Comparison of ENCODE assay signal across 9 cellular contexts in genomic region chr3:57007513-57008415, GRCh38. TPM values are rescaled to one million over a fixed set of nuclear protein-coding genes. Genes with fewer than 3 reads are reported as not detected.
DNase-seq lines count a peak whose midpoint lies in the region; ATAC-seq, FAIRE-seq and TF ChIP-seq lines count a peak whose summit lies in the region.
"Had no signal": no experiment of that assay in that cellular context is flagged by ENCODE, and none has a peak within 500 bp of the region (broad histone marks: within the 10 kb centered on the region; RNA-seq: fewer than 3 reads in every experiment).

No MANE protein-coding gene starts in this region.

- H3K9ac ChIP-seq in adipocyte (ENCODE audit: low read length) (peak overlapping the region; percentile 85), keratinocyte (ENCODE audit: control insufficient read depth, extremely low read depth, insufficient read depth, low read length) (peak overlapping the region; percentile 64)

- H3K79me2 ChIP-seq in keratinocyte (ENCODE audit: control insufficient read depth, insufficient read depth, low read length), result no peaks in the 10 kb centered on the region

- no peaks in the 10 kb centered on the region for H3K36me3 ChIP-seq in adipocyte (ENCODE audit: control insufficient read depth, insufficient read depth, low read length, severe bottlenecking)
- H3K36me3 ChIP-seq in keratinocyte (ENCODE audit: control insufficient read depth in 2 of 2, extremely low read depth in 1 of 2, insufficient read depth in 2 of 2, low read length in 2 of 2), result no peaks in the 10 kb centered on the region

- dilution Hi-C loops in keratinocyte (cut with MboI; ENCODE audit: extremely low pct_ligation_motif_present, low sequenced_read_pairs), result no loop called here

- H3K27me3 ChIP-seq in adipocyte (replicated peaks; ENCODE audit: control insufficient read depth, insufficient read depth, low read length) (no peaks in the 10 kb centered on the region), keratinocyte (ENCODE audit: control insufficient read depth, extremely low read depth, insufficient read depth, low read length) (no peaks in the 10 kb centered on the region)

- CTCF ChIA-PET in activated CD4-positive, alpha-beta T cell treated with anti-CD3 and anti-CD28 coated beads for 36 hours (lab: Charles Lee), result interaction anchor here (0.5 to 6.2 kb wide), 5 partner anchors 12 to 48 kb away, joined by 3 to 30 read pairs (median 4); no protein-coding TSS in a partner anchor

- peak; percentile 83 for ATAC-seq in activated CD4-positive, alpha-beta T cell treated with anti-CD3 and anti-CD28 coated beads for 36 hours
- ATAC-seq in stimulated activated effector memory CD8-positive, alpha-beta T cell treated with anti-CD3 and anti-CD28 coated beads, Interleukin-12 subunit alpha, Interleukin-12 subunit beta, amount 100 ng/mL, for 72 hours, result peak; percentile 66
- no peak for ATAC-seq in GM18517 (IDR thresholded peaks at IDR 0.05; ENCODE audit: unreplicated experiment)

- peak; percentile 80 for FAIRE-seq in keratinocyte (lab: Jason Lieb, UNC)

- peaks cover 4% of the 10 kb centered on the region for H3K9me3 ChIP-seq in adipocyte (ENCODE audit: control insufficient read depth, low read length)
- no peaks in the 10 kb centered on the region for H3K9me3 ChIP-seq in keratinocyte (ENCODE audit: control insufficient read depth, low read depth, low read length)

- intact Hi-C loops in activated CD4-positive, alpha-beta T cell treated with anti-CD3 and anti-CD28 coated beads for 36 hours (cut with DNase I, micrococcal nuclease), result no loop called here

- peak overlapping the region; percentile 1 for H2AFZ ChIP-seq in keratinocyte (ENCODE audit: control insufficient read depth, low read length)

- H3K27ac ChIP-seq in keratinocyte (ENCODE audit: control insufficient read depth, insufficient read depth, low read length), result peak overlapping the region; percentile 95

- H3K27ac Mint-ChIP-seq in activated CD4-positive, alpha-beta T cell treated with anti-CD3 and anti-CD28 coated beads for 36 hours, result peak overlapping the region; percentile 59
- H3K27ac Mint-ChIP-seq in stimulated activated effector memory CD8-positive, alpha-beta T cell treated with anti-CD3 and anti-CD28 coated beads, Interleukin-12 subunit alpha, Interleukin-12 subunit beta, amount 100 ng/mL, for 72 hours, result no peak overlapping the region

- H3K36me3 Mint-ChIP-seq in activated CD4-positive, alpha-beta T cell treated with anti-CD3 and anti-CD28 coated beads for 36 hours (ENCODE audit: low read depth), result no peaks in the 10 kb centered on the region
- H3K36me3 Mint-ChIP-seq in stimulated activated effector memory CD8-positive, alpha-beta T cell treated with anti-CD3 and anti-CD28 coated beads, Interleukin-12 subunit alpha, Interleukin-12 subunit beta, amount 100 ng/mL, for 72 hours, result no peaks in the 10 kb centered on the region

- peaks cover 2% of the 10 kb centered on the region for H3K27me3 Mint-ChIP-seq in activated CD4-positive, alpha-beta T cell treated with anti-CD3 and anti-CD28 coated beads for 36 hours

- H3K4me3 Mint-ChIP-seq in activated CD4-positive, alpha-beta T cell treated with anti-CD3 and anti-CD28 coated beads for 36 hours, result no peak overlapping the region
- H3K4me3 Mint-ChIP-seq in stimulated activated effector memory CD8-positive, alpha-beta T cell treated with anti-CD3 and anti-CD28 coated beads, Interleukin-12 subunit alpha, Interleukin-12 subunit beta, amount 100 ng/mL, for 72 hours, result peak overlapping the region; percentile 36

- H3K9me1 ChIP-seq in keratinocyte (ENCODE audit: control insufficient read depth, extremely low read depth, insufficient read depth, low read length), result no peaks in the 10 kb centered on the region

- no peaks in the 10 kb centered on the region for H4K20me1 ChIP-seq in keratinocyte (ENCODE audit: control insufficient read depth, extremely low read depth, insufficient read depth, low read length)

- peak overlapping the region; percentile 88 for H3K4me2 ChIP-seq in keratinocyte (ENCODE audit: control insufficient read depth, extremely low read depth, insufficient read depth, low read depth, low read length)

- peak overlapping the region; percentile 72 for H3K4me3 ChIP-seq in adipocyte (ENCODE audit: low read length)
- peak overlapping the region in 2 of 3 experiments; percentile 18 to 45 for H3K4me3 ChIP-seq in keratinocyte (ENCODE audit: control insufficient read depth in 2 of 3, extremely low read depth in 1 of 3, insufficient read depth in 2 of 3, low read depth in 1 of 3, low read length in 3 of 3)

- H3K4me1 ChIP-seq in adipocyte (ENCODE audit: control insufficient read depth, insufficient read depth, low read length) (peaks cover 60% of the 10 kb centered on the region), keratinocyte (ENCODE audit: control insufficient read depth, extremely low read depth, insufficient read depth, low read length) (peaks cover 48% of the 10 kb centered on the region)

- POLR2A ChIA-PET in activated CD4-positive, alpha-beta T cell treated with anti-CD3 and anti-CD28 coated beads for 36 hours (lab: Charles Lee), result interaction anchor here (0.6 kb wide), 1 partner anchor 305 kb away, joined by 7 read pairs; no protein-coding TSS in a partner anchor

- H3K9me3 Mint-ChIP-seq in activated CD4-positive, alpha-beta T cell treated with anti-CD3 and anti-CD28 coated beads for 36 hours (ENCODE audit: low read depth), result no peaks in the 10 kb centered on the region
- no peaks in the 10 kb centered on the region for H3K9me3 Mint-ChIP-seq in stimulated activated effector memory CD8-positive, alpha-beta T cell treated with anti-CD3 and anti-CD28 coated beads, Interleukin-12 subunit alpha, Interleukin-12 subunit beta, amount 100 ng/mL, for 72 hours

- TF ChIP-seq CTCF in keratinocyte (optimal IDR thresholded peaks at IDR 0.05 in 1 of 3, IDR thresholded peaks at IDR 0.05 in 1 of 3, conservative IDR thresholded peaks at IDR 0.05 in 1 of 3; ENCODE audit: extremely low read depth in 1 of 3, insufficient read depth in 2 of 3, low read length in 3 of 3), result no peak

- peaks cover 5% of the 10 kb centered on the region for H3K4me1 Mint-ChIP-seq in activated CD4-positive, alpha-beta T cell treated with anti-CD3 and anti-CD28 coated beads for 36 hours
- peaks cover 6% of the 10 kb centered on the region for H3K4me1 Mint-ChIP-seq in stimulated activated effector memory CD8-positive, alpha-beta T cell treated with anti-CD3 and anti-CD28 coated beads, Interleukin-12 subunit alpha, Interleukin-12 subunit beta, amount 100 ng/mL, for 72 hours

- peak; percentile 53 for DNase-seq in activated CD4-positive, alpha-beta T cell treated with anti-CD3 and anti-CD28 coated beads for 36 hours
- no peak for DNase-seq in activated CD4-positive, alpha-beta T cell treated with anti-CD3 and anti-CD28 coated beads, Interleukin-2, amount 50 U/mL, for 1 hour
- peak; percentile 88 for DNase-seq in adipocyte (ENCODE audit: low read depth)
- DNase-seq in keratinocyte (ENCODE audit: low read depth, low spot score), result peak; percentile 28
- DNase-seq in stimulated activated effector memory CD8-positive, alpha-beta T cell treated with anti-CD3 and anti-CD28 coated beads, Interleukin-12 subunit alpha, Interleukin-12 subunit beta, amount 100 ng/mL, for 72 hours (ENCODE audit: low spot score in 2 of 2), result no peak
- DNase-seq in KG1 (lab: John Stamatoyannopoulos, UW), result no peak
- DNase-seq in D341Med (ENCODE audit: low spot score), result no peak

RNA-seq across cellular contexts. Expression of gene SPATA12, which starts 52.7 kb away (rescaled TPM):
- total RNA-seq in activated CD4-positive, alpha-beta T cell treated with anti-CD3 and anti-CD28 coated beads for 36 hours, result not detected
- 0.08 to 0.09 TPM (median 0.08 TPM) in 3 replicates for polyA plus RNA-seq in keratinocyte
- not detected for polyA plus RNA-seq in keratinocyte (2011; ENCODE audit: low read depth)
- 0.11 TPM in 1 of 2 replicates, not detected in the other for polyA plus RNA-seq in keratinocyte (2011; cell fraction: cytosol; rRNA removed)
- polyA plus RNA-seq in keratinocyte (2011; cell fraction: nucleus; rRNA removed), result 0.13 and 0.16 TPM in 2 replicates
- polyA plus RNA-seq in keratinocyte (2012; ENCODE audit: low replicate concordance), result 0.05 and 0.17 TPM in 2 replicates
- polyA minus RNA-seq in keratinocyte, result 0.06 TPM in 1 of 3 replicates, not detected in the others
- not detected for polyA minus RNA-seq in keratinocyte (2011; cell fraction: cytosol; rRNA and poly(A)+ RNA removed)
- not detected in 2 replicates for polyA minus RNA-seq in keratinocyte (2011; cell fraction: nucleus; rRNA and poly(A)+ RNA removed)
- polyA plus RNA-seq: BJ had no signal

Comparison
In these comparisons a context has a peak if more than half of its experiments do, and no peak if none do; other contexts are left out.
1. DNase-seq: peak in activated CD4-positive, alpha-beta T cell treated with anti-CD3 and anti-CD28 coated beads for 36 hours (single experiment), adipocyte (single experiment) and keratinocyte (single experiment); none in activated CD4-positive, alpha-beta T cell treated with anti-CD3 and anti-CD28 coated beads, Interleukin-2, amount 50 U/mL, for 1 hour (single experiment), stimulated activated effector memory CD8-positive, alpha-beta T cell treated with anti-CD3 and anti-CD28 coated beads, Interleukin-12 subunit alpha, Interleukin-12 subunit beta, amount 100 ng/mL, for 72 hours (0 of 2), KG1 (single experiment) and D341Med (single experiment).